2 cellular contexts compared by ENCODE assay signal in the genomic region with DNA sequence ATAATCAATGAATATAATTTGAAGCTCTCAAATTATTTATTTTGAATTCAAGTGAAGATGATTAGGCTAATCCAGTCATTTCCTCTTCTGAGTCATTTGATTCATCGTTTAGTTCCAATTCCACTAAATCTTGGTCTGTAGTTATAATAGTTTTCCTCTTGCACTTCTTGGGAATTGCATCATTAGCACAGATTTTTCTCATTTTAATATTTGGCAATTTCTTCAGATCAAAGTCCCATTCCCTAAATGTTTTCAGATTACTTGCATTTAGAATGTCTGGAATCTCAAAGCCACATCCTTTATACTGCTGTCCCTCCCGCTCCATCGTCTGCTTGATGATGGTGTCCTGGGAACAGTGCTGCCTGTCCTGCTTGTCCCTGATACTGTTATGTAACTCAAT.
TF ChIP-seq lines count a peak whose summit lies in the region.

No MANE protein-coding gene starts in this region.

TF ChIP-seq in SK-N-SH treated with all-trans-retinoic acid at 6 μM for 48 hours, 23 proteins besides CTCF, POLR2A, EP300 and RAD21 (continued from another document):
- TF ChIP-seq CSDC2 (CRISPR knock-in tag; IDR thresholded peaks at IDR 0.05) = no peak
- no peak for TF ChIP-seq TCF4 (CRISPR knock-in tag; IDR thresholded peaks at IDR 0.05; ENCODE audit: borderline replicate concordance)
- no peak for TF ChIP-seq BACH2 (CRISPR knock-in tag; IDR thresholded peaks at IDR 0.05; ENCODE audit: borderline replicate concordance)
- TF ChIP-seq, protein P1, sequence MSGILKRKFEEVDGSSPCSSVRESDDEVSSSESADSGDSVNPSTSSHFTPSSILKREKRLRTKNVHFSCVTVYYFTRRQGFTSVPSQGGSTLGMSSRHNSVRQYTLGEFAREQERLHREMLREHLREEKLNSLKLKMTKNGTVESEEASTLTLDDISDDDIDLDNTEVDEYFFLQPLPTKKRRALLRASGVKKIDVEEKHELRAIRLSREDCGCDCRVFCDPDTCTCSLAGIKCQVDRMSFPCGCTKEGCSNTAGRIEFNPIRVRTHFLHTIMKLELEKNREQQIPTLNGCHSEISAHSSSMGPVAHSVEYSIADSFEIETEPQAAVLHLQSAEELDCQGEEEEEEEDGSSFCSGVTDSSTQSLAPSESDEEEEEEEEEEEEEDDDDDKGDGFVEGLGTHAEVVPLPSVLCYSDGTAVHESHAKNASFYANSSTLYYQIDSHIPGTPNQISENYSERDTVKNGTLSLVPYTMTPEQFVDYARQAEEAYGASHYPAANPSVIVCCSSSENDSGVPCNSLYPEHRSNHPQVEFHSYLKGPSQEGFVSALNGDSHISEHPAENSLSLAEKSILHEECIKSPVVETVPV (CRISPR knock-in tag; IDR thresholded peaks at IDR 0.05) = no peak
- no peak for TF ChIP-seq OSR1 (CRISPR knock-in tag; IDR thresholded peaks at IDR 0.05)
- no peak for TF ChIP-seq ESRRG (CRISPR knock-in tag; IDR thresholded peaks at IDR 0.05)

TF ChIP-seq in HEK293T, 16 proteins besides CTCF, POLR2A, EP300 and RAD21:
- TF ChIP-seq HDGF (IDR thresholded peaks at IDR 0.05; ENCODE audit: borderline replicate concordance) (no peak), L3MBTL2 (conservative IDR thresholded peaks at IDR 0.05) (no peak), CTBP1 (IDR thresholded peaks at IDR 0.05; ENCODE audit: borderline replicate concordance) (no peak), FOXM1 (IDR thresholded peaks at IDR 0.05; ENCODE audit: borderline replicate concordance) (no peak), FOXA1 (IDR thresholded peaks at IDR 0.05) (no peak), FOXK2 (IDR thresholded peaks at IDR 0.05) (no peak), ZNF384 (IDR thresholded peaks at IDR 0.05) (no peak), NFRKB (IDR thresholded peaks at IDR 0.05) (no peak), LEF1 (IDR thresholded peaks at IDR 0.05; ENCODE audit: borderline replicate concordance) (no peak), ELF4 (IDR thresholded peaks at IDR 0.05) (no peak), SUZ12 (IDR thresholded peaks at IDR 0.05) (no peak), TARDBP (IDR thresholded peaks at IDR 0.05) (no peak), BHLHE40 (IDR thresholded peaks at IDR 0.05; ENCODE audit: borderline replicate concordance) (no peak)
- TF ChIP-seq, protein P2, sequence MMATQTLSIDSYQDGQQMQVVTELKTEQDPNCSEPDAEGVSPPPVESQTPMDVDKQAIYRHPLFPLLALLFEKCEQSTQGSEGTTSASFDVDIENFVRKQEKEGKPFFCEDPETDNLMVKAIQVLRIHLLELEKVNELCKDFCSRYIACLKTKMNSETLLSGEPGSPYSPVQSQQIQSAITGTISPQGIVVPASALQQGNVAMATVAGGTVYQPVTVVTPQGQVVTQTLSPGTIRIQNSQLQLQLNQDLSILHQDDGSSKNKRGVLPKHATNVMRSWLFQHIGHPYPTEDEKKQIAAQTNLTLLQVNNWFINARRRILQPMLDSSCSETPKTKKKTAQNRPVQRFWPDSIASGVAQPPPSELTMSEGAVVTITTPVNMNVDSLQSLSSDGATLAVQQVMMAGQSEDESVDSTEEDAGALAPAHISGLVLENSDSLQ (IDR thresholded peaks at IDR 0.05) = no peak
TF ChIP-seq in HEK293T: peak in this region for 0.
